ENCODE assay signal across 9 cellular contexts in genomic region chr5:17224858-17225436, GRCh38. TPM values are rescaled to one million over a fixed set of nuclear protein-coding genes. Genes with fewer than 3 reads are reported as not detected.
A peak's percentile ranks its signal among the peaks of the same experiment; 100 is the strongest.
DNase-seq lines count a peak whose midpoint lies in the region; ATAC-seq and TF ChIP-seq lines count a peak whose summit lies in the region.
"Had no signal": no experiment of that assay in that cellular context is flagged by ENCODE, and none has a peak within 500 bp of the region (broad histone marks: within the 10 kb centered on the region; RNA-seq: fewer than 3 reads in every experiment).

No MANE protein-coding gene starts in this region.

- H3K9me3 ChIP-seq in DOHH2 (ENCODE audit: control insufficient read depth, insufficient read depth, low read length), result no peaks in the 10 kb centered on the region
- H3K9me3 ChIP-seq in thyroid gland, result no peaks in the 10 kb centered on the region

- peak; percentile 48 for DNase-seq in GM20000 (ENCODE audit: low spot score)
- no peak for DNase-seq in dorsolateral prefrontal cortex
- DNase-seq in DMS153 (lab: John Stamatoyannopoulos, UW), result no peak
- no peak for DNase-seq in thyroid gland
- DNase-seq in NCI-H2227 (lab: John Stamatoyannopoulos, UW; ENCODE audit: unreplicated experiment), result no peak
- no peak for DNase-seq in RPMI8226
- DNase-seq: SIG-M5 had no signal

- 0 out of 2 replicates have a peak, but pooled peaks cover 7% of the 10 kb centered on the region for H3F3A ChIP-seq in DOHH2 (ENCODE audit: control insufficient read depth, insufficient read depth)

- H3K9me2 ChIP-seq in DOHH2 (replicated peaks; ENCODE audit: control insufficient read depth, low read length), result no peaks in the 10 kb centered on the region

- intact Hi-C loops in dorsolateral prefrontal cortex (cut with DNase I) (no loop called here), thyroid gland (cut with DNase I) (no loop called here)

- H3K27ac ChIP-seq in DOHH2 (ENCODE audit: low read depth, low read length) (no peak overlapping the region), dorsolateral prefrontal cortex (no peak overlapping the region), thyroid gland (no peak overlapping the region)

- H3K79me2 ChIP-seq in DOHH2 (ENCODE audit: control insufficient read depth, low read length), result peaks cover 87% of the 10 kb centered on the region

- peak overlapping the region; percentile 34 for H3K4me2 ChIP-seq in DOHH2 (ENCODE audit: low read length)

- 89 to 92% methylated on average over 10 of the region's 10 CpGs for WGBS in thyroid gland, 2 donors

- no peaks in the 10 kb centered on the region for H4K20me1 ChIP-seq in DOHH2 (ENCODE audit: control insufficient read depth, insufficient read depth, low read depth, low read length)

- H3K36me3 ChIP-seq in DOHH2 (ENCODE audit: control insufficient read depth, low read length) (peaks cover 21% of the 10 kb centered on the region), thyroid gland (no peaks in the 10 kb centered on the region)

- peak overlapping the region; percentile 11; the same call in 1 of the 2 replicates for H3K4me3 ChIP-seq in DOHH2 (ENCODE audit: low read length)
- H3K4me3 ChIP-seq in dorsolateral prefrontal cortex, result peak overlapping the region in 31 of 59 donors; percentile 1 to 39 (median 15)
- H3K4me3 ChIP-seq in thyroid gland (replicated peaks in 1 of 3), result no peak overlapping the region

- H3K4me1 ChIP-seq in DOHH2 (ENCODE audit: control insufficient read depth, low read length), result peaks cover 79% of the 10 kb centered on the region
- peaks cover 11 to 22% of the 10 kb centered on the region in 2 donors for H3K4me1 ChIP-seq in thyroid gland

- TF ChIP-seq POLR2A in thyroid gland (IDR thresholded peaks at IDR 0.05), result no peak

- H3K27me3 ChIP-seq in DOHH2 (ENCODE audit: control insufficient read depth, low read length), result no peaks in the 10 kb centered on the region
- peaks cover 0 to 26% (median 0%) of the 10 kb centered on the region in 45 donors for H3K27me3 ChIP-seq in dorsolateral prefrontal cortex
- H3K27me3 ChIP-seq in thyroid gland, result no peaks in the 10 kb centered on the region

- TF ChIP-seq CTCF in DOHH2 (IDR thresholded peaks at IDR 0.05; ENCODE audit: low read depth, low read length, poor library complexity, severe bottlenecking), result no peak
- no peak for TF ChIP-seq CTCF in GM20000 (IDR thresholded peaks at IDR 0.05; ENCODE audit: extremely low read depth, missing control alignments)
- no peak for TF ChIP-seq CTCF in dorsolateral prefrontal cortex (IDR thresholded peaks at IDR 0.05 in 54 of 56, conservative IDR thresholded peaks at IDR 0.05 in 2 of 56; ENCODE audit: low read depth in 1 of 56, partially characterized antibody in 56 of 56)
- TF ChIP-seq CTCF in thyroid gland (IDR thresholded peaks at IDR 0.05), result no peak

- peak; percentile 59 for ATAC-seq in HG03354 (IDR thresholded peaks at IDR 0.05; ENCODE audit: poor library complexity, severe bottlenecking, unreplicated experiment)

RNA-seq across cellular contexts. Expression of gene BASP1, which starts 7.5 kb away (rescaled TPM):
- total RNA-seq in dorsolateral prefrontal cortex, result 100 to 1,000 TPM; 118 to 514 (median 366) TPM
- 10 to 100 TPM; 10.1 to 29.6 (median 23.0) TPM for total RNA-seq in thyroid gland

Comparison
In these comparisons a context has a peak if more than half of its experiments do, and no peak if none do; other contexts are left out.
1. H3K4me3 ChIP-seq: peak in DOHH2 (single experiment) and dorsolateral prefrontal cortex (31 of 59); none in thyroid gland (0 of 3).